Comparison of ENCODE assay signal across 14 cellular contexts in the genomic region with DNA sequence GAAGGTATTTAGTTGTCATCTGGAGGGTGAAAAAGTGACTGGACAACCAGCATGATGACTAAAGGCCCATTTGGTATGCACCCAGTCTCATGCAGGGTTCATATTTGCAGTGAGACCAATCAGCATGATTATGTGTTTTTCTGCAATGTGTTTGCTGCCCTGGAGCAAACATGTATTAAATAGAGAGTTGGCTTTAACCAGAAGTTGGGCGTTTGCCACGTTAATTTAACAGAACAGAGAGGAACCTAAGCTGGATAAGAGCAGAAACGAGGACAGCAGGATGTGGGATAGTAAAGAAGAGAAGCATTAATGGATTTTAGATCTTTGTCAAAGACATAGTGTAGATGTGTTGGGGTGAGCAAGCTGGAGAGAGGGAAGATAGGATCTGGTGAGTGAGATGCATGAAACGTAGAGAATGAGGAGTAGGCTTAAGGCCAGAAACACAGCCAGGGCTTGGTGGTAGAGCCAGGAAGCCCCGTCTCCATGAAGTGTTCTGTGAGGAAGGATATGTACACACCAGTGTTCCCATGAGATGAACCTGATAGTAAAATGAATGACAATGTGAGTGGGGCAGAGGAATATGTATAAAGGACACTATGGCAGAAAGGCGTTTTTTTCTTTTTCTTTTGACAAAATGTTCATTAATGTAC.
"Had no signal": no experiment of that assay in that cellular context is flagged by ENCODE, and none has a peak within 500 bp of the region (broad histone marks: within the 10 kb centered on the region; RNA-seq: fewer than 3 reads in every experiment).

No MANE protein-coding gene starts in this region.

- H3K27me3 ChIP-seq: breast epithelium, heart left ventricle, sigmoid colon had no signal

- H3K4me1 ChIP-seq: breast epithelium, heart left ventricle, psoas muscle, sigmoid colon had no signal

- DNase-seq: activated CD4-positive, alpha-beta T cell treated with anti-CD3 and anti-CD28 coated beads for 1 hour; activated CD8-positive, alpha-beta memory T cell treated with anti-CD3 and anti-CD28 coated beads, Interleukin-2, amount 50 U/mL, for 4 hours; activated CD8-positive, alpha-beta T cell treated with anti-CD3 and anti-CD28 coated beads for 36 hours; activated T-cell treated with anti-CD3 and anti-CD28 coated beads, Interleukin-2, amount 50 U/mL, for 72 hours; aorta; heart left ventricle; nephron progenitor cell; psoas muscle; sigmoid colon; stimulated activated CD4-positive, alpha-beta T cell treated with anti-CD3 and anti-CD28 coated beads, Interleukin-2, amount 100 ng/mL, for 24 hours; stimulated activated naive CD4-positive, alpha-beta T cell treated with Interleukin-2 at 50 U/mL for 16 hours had no signal

- H3K36me3 ChIP-seq: breast epithelium, heart left ventricle, sigmoid colon had no signal

- H3K9me3 ChIP-seq: breast epithelium, heart left ventricle, psoas muscle, sigmoid colon had no signal

- H3K4me3 ChIP-seq: breast epithelium, heart left ventricle, psoas muscle, sigmoid colon had no signal

- ATAC-seq: activated CD8-positive, alpha-beta T cell treated with anti-CD3 and anti-CD28 coated beads for 36 hours; activated T-cell treated with anti-CD3 and anti-CD28 coated beads, Interleukin-2, amount 50 U/mL, for 72 hours; esophagus mucosa; left lobe of liver; psoas muscle had no signal

- H3K27ac ChIP-seq: breast epithelium, psoas muscle, sigmoid colon had no signal
